1 cellular context compared by ENCODE assay signal in the genomic region with DNA sequence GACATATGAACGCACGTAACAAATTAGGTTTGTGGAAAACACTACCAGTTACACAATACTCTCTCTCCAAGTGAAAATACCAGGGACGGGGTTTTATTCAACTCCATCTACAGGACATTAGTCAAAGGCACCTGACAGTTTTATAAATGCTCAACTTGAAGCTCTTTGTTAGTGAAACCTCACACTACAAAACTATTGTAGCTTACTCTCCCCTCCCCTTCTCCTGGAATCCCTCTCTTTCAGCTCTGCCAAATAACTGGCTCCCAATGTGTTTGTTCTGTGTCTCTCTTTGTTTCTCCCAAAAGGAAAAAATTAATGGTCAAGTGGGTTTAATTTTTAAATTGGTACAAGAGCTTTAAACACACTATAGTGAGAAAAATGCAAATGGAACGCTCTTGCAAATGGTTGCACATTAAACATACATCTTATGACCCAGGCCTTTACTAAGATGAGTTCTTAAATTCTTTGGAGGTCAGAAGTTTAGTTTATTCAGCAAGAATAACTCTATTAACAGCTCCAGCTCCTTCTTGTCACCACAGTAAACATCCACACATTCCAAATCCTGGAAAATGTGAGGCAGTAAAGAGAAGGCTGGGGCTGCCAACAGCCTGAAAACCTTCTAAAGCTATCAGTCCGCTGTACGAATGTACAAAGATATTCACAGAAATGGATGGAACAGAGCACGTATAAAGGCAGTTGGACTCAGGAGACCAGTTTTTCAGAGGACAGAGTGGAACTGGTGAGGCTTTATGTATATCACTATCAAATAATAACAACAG.
TF ChIP-seq lines count a peak whose summit lies in the region.

No MANE protein-coding gene starts in this region.

TF ChIP-seq in WTC11, 78 proteins besides CTCF, POLR2A, EP300 and RAD21 (continued from another document):
- TF ChIP-seq, protein P1, sequence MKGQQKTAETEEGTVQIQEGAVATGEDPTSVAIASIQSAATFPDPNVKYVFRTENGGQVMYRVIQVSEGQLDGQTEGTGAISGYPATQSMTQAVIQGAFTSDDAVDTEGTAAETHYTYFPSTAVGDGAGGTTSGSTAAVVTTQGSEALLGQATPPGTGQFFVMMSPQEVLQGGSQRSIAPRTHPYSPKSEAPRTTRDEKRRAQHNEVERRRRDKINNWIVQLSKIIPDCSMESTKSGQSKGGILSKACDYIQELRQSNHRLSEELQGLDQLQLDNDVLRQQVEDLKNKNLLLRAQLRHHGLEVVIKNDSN (CRISPR knock-in tag; IDR thresholded peaks at IDR 0.05): no peak
- TF ChIP-seq TEAD4 (CRISPR knock-in tag; IDR thresholded peaks at IDR 0.05) (no peak), IRF2 (CRISPR knock-in tag; IDR thresholded peaks at IDR 0.05; ENCODE audit: borderline replicate concordance, low read depth) (no peak), NR1H2 (CRISPR knock-in tag; IDR thresholded peaks at IDR 0.05) (no peak), ZNF219 (CRISPR knock-in tag; IDR thresholded peaks at IDR 0.05; ENCODE audit: borderline replicate concordance) (no peak), TCF7 (CRISPR knock-in tag; IDR thresholded peaks at IDR 0.05; ENCODE audit: low read depth) (no peak), RORB (CRISPR knock-in tag; IDR thresholded peaks at IDR 0.05) (no peak), SMAD3 (CRISPR knock-in tag; IDR thresholded peaks at IDR 0.05; ENCODE audit: borderline replicate concordance) (no peak), ELF4 (CRISPR knock-in tag; IDR thresholded peaks at IDR 0.05; ENCODE audit: low read depth) (no peak)
- TF ChIP-seq, protein P2, sequence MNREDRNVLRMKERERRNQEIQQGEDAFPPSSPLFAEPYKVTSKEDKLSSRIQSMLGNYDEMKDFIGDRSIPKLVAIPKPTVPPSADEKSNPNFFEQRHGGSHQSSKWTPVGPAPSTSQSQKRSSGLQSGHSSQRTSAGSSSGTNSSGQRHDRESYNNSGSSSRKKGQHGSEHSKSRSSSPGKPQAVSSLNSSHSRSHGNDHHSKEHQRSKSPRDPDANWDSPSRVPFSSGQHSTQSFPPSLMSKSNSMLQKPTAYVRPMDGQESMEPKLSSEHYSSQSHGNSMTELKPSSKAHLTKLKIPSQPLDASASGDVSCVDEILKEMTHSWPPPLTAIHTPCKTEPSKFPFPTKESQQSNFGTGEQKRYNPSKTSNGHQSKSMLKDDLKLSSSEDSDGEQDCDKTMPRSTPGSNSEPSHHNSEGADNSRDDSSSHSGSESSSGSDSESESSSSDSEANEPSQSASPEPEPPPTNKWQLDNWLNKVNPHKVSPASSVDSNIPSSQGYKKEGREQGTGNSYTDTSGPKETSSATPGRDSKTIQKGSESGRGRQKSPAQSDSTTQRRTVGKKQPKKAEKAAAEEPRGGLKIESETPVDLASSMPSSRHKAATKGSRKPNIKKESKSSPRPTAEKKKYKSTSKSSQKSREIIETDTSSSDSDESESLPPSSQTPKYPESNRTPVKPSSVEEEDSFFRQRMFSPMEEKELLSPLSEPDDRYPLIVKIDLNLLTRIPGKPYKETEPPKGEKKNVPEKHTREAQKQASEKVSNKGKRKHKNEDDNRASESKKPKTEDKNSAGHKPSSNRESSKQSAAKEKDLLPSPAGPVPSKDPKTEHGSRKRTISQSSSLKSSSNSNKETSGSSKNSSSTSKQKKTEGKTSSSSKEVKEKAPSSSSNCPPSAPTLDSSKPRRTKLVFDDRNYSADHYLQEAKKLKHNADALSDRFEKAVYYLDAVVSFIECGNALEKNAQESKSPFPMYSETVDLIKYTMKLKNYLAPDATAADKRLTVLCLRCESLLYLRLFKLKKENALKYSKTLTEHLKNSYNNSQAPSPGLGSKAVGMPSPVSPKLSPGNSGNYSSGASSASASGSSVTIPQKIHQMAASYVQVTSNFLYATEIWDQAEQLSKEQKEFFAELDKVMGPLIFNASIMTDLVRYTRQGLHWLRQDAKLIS (CRISPR knock-in tag; IDR thresholded peaks at IDR 0.05; ENCODE audit: borderline replicate concordance): no peak
- TF ChIP-seq, protein P3, sequence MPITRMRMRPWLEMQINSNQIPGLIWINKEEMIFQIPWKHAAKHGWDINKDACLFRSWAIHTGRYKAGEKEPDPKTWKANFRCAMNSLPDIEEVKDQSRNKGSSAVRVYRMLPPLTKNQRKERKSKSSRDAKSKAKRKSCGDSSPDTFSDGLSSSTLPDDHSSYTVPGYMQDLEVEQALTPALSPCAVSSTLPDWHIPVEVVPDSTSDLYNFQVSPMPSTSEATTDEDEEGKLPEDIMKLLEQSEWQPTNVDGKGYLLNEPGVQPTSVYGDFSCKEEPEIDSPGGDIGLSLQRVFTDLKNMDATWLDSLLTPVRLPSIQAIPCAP (CRISPR knock-in tag; IDR thresholded peaks at IDR 0.05): no peak
TF ChIP-seq in WTC11: peak in this region for 0.
